In the genomic region with DNA sequence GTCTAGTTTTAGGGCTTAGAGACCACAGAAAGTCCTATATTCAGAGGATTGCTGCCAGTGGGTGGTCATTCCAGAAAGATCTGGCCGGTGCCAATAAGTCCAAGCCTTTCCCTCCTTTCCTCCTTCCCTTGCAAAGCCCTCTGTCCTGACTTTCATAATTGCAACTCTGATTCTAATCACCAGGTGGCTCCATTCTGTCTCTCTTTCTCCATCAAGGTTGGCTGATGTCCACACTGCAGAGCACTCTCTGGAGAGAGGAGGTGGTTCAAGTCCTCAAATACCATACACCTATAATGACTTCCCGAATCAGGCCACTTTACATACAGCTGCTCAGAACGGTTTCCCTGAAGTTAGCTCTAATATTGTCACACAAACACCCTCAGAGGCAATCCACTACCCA, we compare ENCODE assay signal across 2 cellular contexts.
TF ChIP-seq lines count a peak whose summit lies in the region.

No MANE protein-coding gene starts in this region.

TF ChIP-seq in SK-N-SH, 30 proteins besides CTCF, POLR2A, EP300 and RAD21:
- no peak for TF ChIP-seq NFIC (IDR thresholded peaks at IDR 0.05; ENCODE audit: borderline replicate concordance)
- no peak for TF ChIP-seq YY1 (IDR thresholded peaks at IDR 0.05; ENCODE audit: low read depth)
- peak; percentile 57 for TF ChIP-seq SMC3 (IDR thresholded peaks at IDR 0.05; ENCODE audit: low read depth, low read length)
- no peak for TF ChIP-seq GABPA (IDR thresholded peaks at IDR 0.05; ENCODE audit: low read depth)
- TF ChIP-seq MXI1 (IDR thresholded peaks at IDR 0.05; ENCODE audit: low read depth, low read length), result no peak
- TF ChIP-seq MEF2A (IDR thresholded peaks at IDR 0.05; ENCODE audit: borderline replicate concordance, low read depth), result no peak
TF ChIP-seq in SK-N-SH: peak in this region for 1.

TF ChIP-seq in HepG2, 621 proteins besides CTCF, POLR2A, EP300 and RAD21:
- peak; percentile 26 for TF ChIP-seq STAG1 (CRISPR knock-in tag; IDR thresholded peaks at IDR 0.05)
- no peak for TF ChIP-seq ZNF672 (CRISPR knock-in tag; IDR thresholded peaks at IDR 0.05)
- TF ChIP-seq, protein P1, sequence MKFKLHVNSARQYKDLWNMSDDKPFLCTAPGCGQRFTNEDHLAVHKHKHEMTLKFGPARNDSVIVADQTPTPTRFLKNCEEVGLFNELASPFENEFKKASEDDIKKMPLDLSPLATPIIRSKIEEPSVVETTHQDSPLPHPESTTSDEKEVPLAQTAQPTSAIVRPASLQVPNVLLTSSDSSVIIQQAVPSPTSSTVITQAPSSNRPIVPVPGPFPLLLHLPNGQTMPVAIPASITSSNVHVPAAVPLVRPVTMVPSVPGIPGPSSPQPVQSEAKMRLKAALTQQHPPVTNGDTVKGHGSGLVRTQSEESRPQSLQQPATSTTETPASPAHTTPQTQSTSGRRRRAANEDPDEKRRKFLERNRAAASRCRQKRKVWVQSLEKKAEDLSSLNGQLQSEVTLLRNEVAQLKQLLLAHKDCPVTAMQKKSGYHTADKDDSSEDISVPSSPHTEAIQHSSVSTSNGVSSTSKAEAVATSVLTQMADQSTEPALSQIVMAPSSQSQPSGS (CRISPR knock-in tag; IDR thresholded peaks at IDR 0.05), result no peak
- TF ChIP-seq SMC3 (IDR thresholded peaks at IDR 0.05; ENCODE audit: low read length), result 0 out of 2 replicates have a peak, but pooled peaks have one; percentile 17
- TF ChIP-seq NFKBIZ (CRISPR knock-in tag; IDR thresholded peaks at IDR 0.05), result no peak
- TF ChIP-seq SIX1 (CRISPR knock-in tag; IDR thresholded peaks at IDR 0.05; ENCODE audit: borderline replicate concordance), result no peak
